29 cellular contexts compared by ENCODE assay signal in genomic region chr11:3623126-3623525, GRCh38. TPM values are rescaled to one million over a fixed set of nuclear protein-coding genes. Genes with fewer than 3 reads are reported as not detected.
"Had no signal": no experiment of that assay in that cellular context is flagged by ENCODE, and none has a peak within 500 bp of the region (broad histone marks: within the 10 kb centered on the region; RNA-seq: fewer than 3 reads in every experiment).

No MANE protein-coding gene starts in this region.

- ATAC-seq: activated CD4-positive, alpha-beta T cell treated with anti-CD3 and anti-CD28 coated beads for 36 hours; effector memory CD8-positive, alpha-beta T cell; esophagus mucosa; left ventricle myocardium superior; natural killer cell treated with Interleukin-12 subunit alpha and Interleukin-12 subunit beta and Interleukin-15 and Interleukin-18, amount 100 ng/mL, for 72 hours; sciatic nerve; stimulated activated naive B cell treated with anti-CD40 and anti-IgM and Interleukin-4, amounts not matched to agents 10 μg/mL and 1 μg/mL and 100 μg/mL, for 72 hours had no signal

- DNase-seq: activated B cell treated with CpG ODN at 0.5 μM for 24 hours; activated CD4-positive, alpha-beta T cell treated with anti-CD3 and anti-CD28 coated beads for 36 hours; activated CD4-positive, alpha-beta T cell treated with anti-CD3 and anti-CD28 coated beads, Interleukin-2, amount 50 U/mL, for 4 hours; activated CD8-positive, alpha-beta memory T cell treated with anti-CD3 and anti-CD28 coated beads, Interleukin-2, amount 50 U/mL, for 48 hours; activated naive CD4-positive, alpha-beta T cell treated with Interleukin-2 at 50 U/mL for 16 hours; activated naive CD8-positive, alpha-beta T cell treated with anti-CD3 and anti-CD28 coated beads for 36 hours; activated T-cell treated with anti-CD3 and anti-CD28 coated beads, Interleukin-2, amount 50 U/mL, for 48 hours; amniotic stem cell; colonic mucosa; dorsolateral prefrontal cortex; effector memory CD8-positive, alpha-beta T cell; hippocampal formation; left ventricle myocardium superior; mammary epithelial cell; stimulated activated CD4-positive, alpha-beta T cell treated with anti-CD3 and anti-CD28 coated beads, Interleukin-2, amount 100 ng/mL, for 48 hours; stimulated activated CD8-positive, alpha-beta memory T cell treated with anti-CD3 and anti-CD28 coated beads, Interleukin-4, amount 100 ng/mL, for 48 hours; stimulated activated naive B cell treated with anti-CD40 and anti-IgM and Interleukin-4, amounts not matched to agents 10 μg/mL and 1 μg/mL and 100 μg/mL, for 72 hours; T1000; transverse colon; uterus had no signal

RNA-seq across cellular contexts. Expression of gene ART5, which starts 18.7 kb away (rescaled TPM):
- total RNA-seq: activated B cell treated with CpG ODN at 0.5 μM for 24 hours; activated CD8-positive, alpha-beta memory T cell treated with anti-CD3 and anti-CD28 coated beads for 36 hours; activated naive CD8-positive, alpha-beta T cell treated with anti-CD3 and anti-CD28 coated beads for 36 hours; colonic mucosa; endothelial cell of umbilical vein; esophagus mucosa; frontal cortex; mammary epithelial cell; natural killer cell treated with Interleukin-12 subunit alpha and Interleukin-12 subunit beta and Interleukin-15 and Interleukin-18, amount 100 ng/mL, for 72 hours; temporal lobe had no signal

RNA-seq across cellular contexts. Expression of gene ART1, which starts 21.8 kb away (rescaled TPM):
- total RNA-seq: activated B cell treated with CpG ODN at 0.5 μM for 24 hours; activated CD4-positive, alpha-beta T cell treated with anti-CD3 and anti-CD28 coated beads for 36 hours; activated CD8-positive, alpha-beta memory T cell treated with anti-CD3 and anti-CD28 coated beads for 36 hours; activated naive CD8-positive, alpha-beta T cell treated with anti-CD3 and anti-CD28 coated beads for 36 hours; breast epithelium; colonic mucosa; endothelial cell of umbilical vein; esophagus mucosa; frontal cortex; mammary epithelial cell; natural killer cell treated with Interleukin-12 subunit alpha and Interleukin-12 subunit beta and Interleukin-15 and Interleukin-18, amount 100 ng/mL, for 72 hours; sciatic nerve; smooth muscle cell; temporal lobe; uterus had no signal
